In genomic region chr3:38996193-38996592, GRCh38 we compare ENCODE assay signal across 2 cellular contexts.
TF ChIP-seq lines count a peak whose summit lies in the region.

No MANE protein-coding gene starts in this region.

TF ChIP-seq in IMR-90, 13 proteins besides CTCF, POLR2A, EP300 and RAD21 (continued from another document):
- TF ChIP-seq SMC3 (IDR thresholded peaks at IDR 0.05; ENCODE audit: low read depth, low read length): no peak
- TF ChIP-seq MAZ (IDR thresholded peaks at IDR 0.05; ENCODE audit: borderline replicate concordance, low read depth, low read length): no peak
- no peak for TF ChIP-seq ELK1 (IDR thresholded peaks at IDR 0.05; ENCODE audit: borderline replicate concordance, low read depth, low read length)
- no peak for TF ChIP-seq USF2 (IDR thresholded peaks at IDR 0.05; ENCODE audit: low read depth, low read length)
- TF ChIP-seq RFX5 (IDR thresholded peaks at IDR 0.05; ENCODE audit: low read depth, low read length): no peak
TF ChIP-seq in IMR-90: peak in this region for 0.

TF ChIP-seq in SK-N-SH, 30 proteins besides CTCF, POLR2A, EP300 and RAD21 (continued from another document):
- TF ChIP-seq PBX3 (IDR thresholded peaks at IDR 0.05): peak; percentile 26; the same call in 1 of the 2 replicates
TF ChIP-seq in SK-N-SH: peak in this region for 1.
